8 cellular contexts compared by ENCODE assay signal in genomic region chr1:228087771-228088251, GRCh38. TPM values are rescaled to one million over a fixed set of nuclear protein-coding genes. Genes with fewer than 3 reads are reported as not detected.
DNase-seq lines count a peak whose midpoint lies in the region; ATAC-seq and TF ChIP-seq lines count a peak whose summit lies in the region.

No MANE protein-coding gene starts in this region.

- peak overlapping the region; percentile 73 to 98 (median 85) for H3K4me3 Mint-ChIP-seq in CD8-positive, alpha-beta memory T cell

- H3K9me3 ChIP-seq in CD8-positive, alpha-beta memory T cell (ENCODE audit: low read length), result no peaks in the 10 kb centered on the region
- no peaks in the 10 kb centered on the region for H3K9me3 ChIP-seq in Panc1 (ENCODE audit: control insufficient read depth, insufficient read depth, low read depth, low read length)

- ATAC-seq in Panc1 (peak; percentile 52; the same call in 1 of the 2 replicates), HG02678 (IDR thresholded peaks at IDR 0.05; ENCODE audit: unreplicated experiment) (no peak)

- peaks cover 89 to 96% (median 94%) of the 10 kb centered on the region in 3 donors for H3K4me1 Mint-ChIP-seq in CD8-positive, alpha-beta memory T cell

- intact Hi-C loops in Panc1 (cut with micrococcal nuclease; ENCODE audit: unreplicated experiment), result no loop called here

- H3K27ac ChIP-seq in CD8-positive, alpha-beta memory T cell (ENCODE audit: low read depth, low read length), result no peak overlapping the region
- H3K27ac ChIP-seq in Panc1 (ENCODE audit: low read length), result peak overlapping the region; percentile 39

- BruUV-seq in Panc1 (replicated peaks; lab: Mats Ljungman, UMichigan), result no TSS peak

- POLR2A ChIA-PET in CD8-positive, alpha-beta memory T cell (lab: Charles Lee), result no interaction called here
- POLR2A ChIA-PET in Panc1 (lab: Charles Lee), result no interaction called here

- no peaks in the 10 kb centered on the region for H3K9me3 Mint-ChIP-seq in CD8-positive, alpha-beta memory T cell

- no peaks in the 10 kb centered on the region for H3K27me3 ChIP-seq in CD8-positive, alpha-beta memory T cell (ENCODE audit: insufficient read depth, low read length, poor library complexity, severe bottlenecking)
- no peaks in the 10 kb centered on the region for H3K27me3 ChIP-seq in Panc1 (ENCODE audit: control insufficient read depth, insufficient read depth, low read length)

- peaks cover 0 to 3% of the 10 kb centered on the region in 2 donors for H3K27me3 Mint-ChIP-seq in CD8-positive, alpha-beta memory T cell

- no peak for TF ChIP-seq CTCF in Panc1 (IDR thresholded peaks at IDR 0.05)
- no peak for TF ChIP-seq CTCF in choroid plexus epithelial cell (conservative IDR thresholded peaks at IDR 0.05; ENCODE audit: low read depth, low read length)
- TF ChIP-seq CTCF in GM13977 (IDR thresholded peaks at IDR 0.05; ENCODE audit: extremely low read depth, insufficient read depth, missing control alignments), result no peak

- H3K36me3 Mint-ChIP-seq in CD8-positive, alpha-beta memory T cell, result peaks cover 0 to 67% (median 8%) of the 10 kb centered on the region in 3 donors

- peak overlapping the region; percentile 17 for H3K4me3 ChIP-seq in CD8-positive, alpha-beta memory T cell (ENCODE audit: low read length)
- H3K4me3 ChIP-seq in Panc1 (ENCODE audit: low read depth in 2 of 2, low read length in 2 of 2) (peak overlapping the region in 1 of 2 experiments; percentile 25; a peak in 2 of 4 replicates), choroid plexus epithelial cell (ENCODE audit: low read depth, low read length) (no peak overlapping the region)

- CTCF ChIA-PET in CD8-positive, alpha-beta memory T cell (lab: Charles Lee), result no interaction called here
- CTCF ChIA-PET in Panc1 (lab: Charles Lee), result interaction anchor here (0.8 to 1.4 kb wide), 2 partner anchors 77 to 88 kb away, joined by 3 to 8 read pairs; no protein-coding TSS in a partner anchor

- peaks cover 21% of the 10 kb centered on the region for H3K36me3 ChIP-seq in CD8-positive, alpha-beta memory T cell (ENCODE audit: insufficient read depth, low read length)
- peaks cover 7% of the 10 kb centered on the region; the same call in 1 of the 2 replicates for H3K36me3 ChIP-seq in Panc1 (ENCODE audit: control insufficient read depth, insufficient read depth, low read length)

- peak overlapping the region; percentile 90 to 99 (median 95) for H3K27ac Mint-ChIP-seq in CD8-positive, alpha-beta memory T cell

- H3K4me1 ChIP-seq in CD8-positive, alpha-beta memory T cell (ENCODE audit: insufficient read depth, low read length), result peaks cover 88% of the 10 kb centered on the region
- peaks cover 68% of the 10 kb centered on the region for H3K4me1 ChIP-seq in Panc1 (ENCODE audit: control insufficient read depth, insufficient read depth, low read length)

- in situ Hi-C loops in Panc1 (cut with HindIII; ENCODE audit: low pct_unique_long_range_greater_than_20kb, low sequenced_read_pairs), result no loop called here
- in situ Hi-C loops in GM13977 (cut with MboI; ENCODE audit: low pct_unique_long_range_greater_than_20kb, low sequenced_read_pairs, unreplicated experiment), result no loop called here

- DNase-seq in CD8-positive, alpha-beta memory T cell, result peak in 1 of 5 donors; percentile 25
- DNase-seq in Panc1 (ENCODE audit: low read depth, low spot score), result no peak
- DNase-seq in choroid plexus epithelial cell (ENCODE audit: low read depth), result peak; percentile 52
- peak; percentile 54 for DNase-seq in myocyte (ENCODE audit: low read depth)
- DNase-seq in stimulated activated CD4-positive, alpha-beta T cell treated with anti-CD3 and anti-CD28 coated beads, Interleukin-2, amount 100 ng/mL, for 24 hours, result no peak
- no peak for DNase-seq in NCI-H82 (lab: John Stamatoyannopoulos, UW)
- no peak for DNase-seq in GM13977 (ENCODE audit: low spot score)

RNA-seq across cellular contexts. Expression of gene ARF1, which starts 5.3 kb away (rescaled TPM):
- 100 to 1,000 TPM; 379 TPM for total RNA-seq in CD8-positive, alpha-beta memory T cell
- 569 TPM for polyA plus RNA-seq in CD8-positive, alpha-beta memory T cell
- total RNA-seq in Panc1 (2021; ENCODE audit: unreplicated experiment), result 321 TPM
- polyA plus RNA-seq in Panc1 (2012; ENCODE audit: insufficient read length), result 556 TPM
- 224 and 259 TPM in 2 replicates for total RNA-seq in myocyte
- 608 TPM for polyA plus RNA-seq in myocyte (2012)

RNA-seq across cellular contexts. Expression of gene C1orf35, which starts 15.3 kb away (rescaled TPM):
- total RNA-seq in CD8-positive, alpha-beta memory T cell, result 10 to 100 TPM; 28.7 to 29.2 TPM
- 21.4 TPM for polyA plus RNA-seq in CD8-positive, alpha-beta memory T cell
- 24.9 TPM for total RNA-seq in Panc1 (2021; ENCODE audit: unreplicated experiment)
- 28.1 TPM for polyA plus RNA-seq in Panc1 (2012; ENCODE audit: insufficient read length)
- 8.1 and 9.3 TPM in 2 replicates for total RNA-seq in myocyte
- 14.5 TPM for polyA plus RNA-seq in myocyte (2012)

RNA-seq across cellular contexts. Expression of gene MRPL55, which starts 21.3 kb away (rescaled TPM):
- total RNA-seq in CD8-positive, alpha-beta memory T cell, result 10 to 100 TPM; 70.0 to 71.8 TPM
- polyA plus RNA-seq in CD8-positive, alpha-beta memory T cell, result 146 TPM
- total RNA-seq in Panc1 (2021; ENCODE audit: unreplicated experiment), result 53.0 TPM
- 128 TPM for polyA plus RNA-seq in Panc1 (2012; ENCODE audit: insufficient read length)
- 67.0 and 82.8 TPM in 2 replicates for total RNA-seq in myocyte
- polyA plus RNA-seq in myocyte (2012), result 79.5 TPM

RNA-seq across cellular contexts. Expression of gene GUK1, which starts 52.3 kb away (rescaled TPM):
- 100 to 1,000 TPM; 222 to 245 TPM for total RNA-seq in CD8-positive, alpha-beta memory T cell
- 467 TPM for polyA plus RNA-seq in CD8-positive, alpha-beta memory T cell
- total RNA-seq in Panc1 (2021; ENCODE audit: unreplicated experiment) (188 TPM), myocyte (200 and 214 TPM in 2 replicates)
- polyA plus RNA-seq in Panc1 (2012; ENCODE audit: insufficient read length), result 362 TPM
- 336 TPM for polyA plus RNA-seq in myocyte (2012)

Comparison
In these comparisons a context has a peak if more than half of its experiments do, and no peak if none do; other contexts are left out.
1. DNase-seq: peak in choroid plexus epithelial cell (single experiment) and myocyte (single experiment); none in Panc1 (single experiment), stimulated activated CD4-positive, alpha-beta T cell treated with anti-CD3 and anti-CD28 coated beads, Interleukin-2, amount 100 ng/mL, for 24 hours (0 of 2), NCI-H82 (single experiment) and GM13977 (single experiment).